20 cellular contexts compared by ENCODE assay signal in the genomic region with DNA sequence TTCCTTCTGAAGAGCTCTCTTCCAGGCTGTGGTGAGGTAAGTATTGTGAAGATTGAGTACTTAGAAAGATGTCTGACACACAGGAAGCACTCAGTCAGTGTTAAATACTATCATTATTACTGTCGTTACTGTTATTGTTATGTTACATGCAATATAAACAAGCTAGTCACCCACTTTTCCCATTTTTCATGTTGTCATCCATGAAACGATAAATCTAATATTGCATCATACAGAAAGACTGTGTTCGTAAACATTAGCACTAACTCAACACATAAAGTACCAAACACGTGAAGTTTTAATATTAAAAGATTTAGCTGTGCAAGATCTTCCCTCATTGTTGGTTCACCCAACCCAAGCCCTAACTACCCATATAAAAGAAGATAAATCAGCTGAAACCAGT.
"Had no signal": no experiment of that assay in that cellular context is flagged by ENCODE, and none has a peak within 500 bp of the region (broad histone marks: within the 10 kb centered on the region; RNA-seq: fewer than 3 reads in every experiment).

No MANE protein-coding gene starts in this region.

- H3K36me3 ChIP-seq: SJSA1 had no signal

- H3K4me1 ChIP-seq: SJSA1 had no signal

- H3K27ac ChIP-seq: SJSA1, SK-N-MC had no signal

- DNase-seq: KBM-7, MV-4-11, NCI-H1048, NCI-H1105, NCI-H1436 treated with DMSO at 0.1 percent for 48 hours, NCI-H1694 treated with DMSO at 0.1 percent for 48 hours, NCI-H1930, NCI-H2081, NCI-H2107, NCI-H345, NCI-H446 treated with DMSO at 0.1 percent for 48 hours, NCI-H510A treated with DMSO at 0.1 percent for 48 hours, NCI-H526, NCI-H748 treated with DMSO at 0.1 percent for 48 hours, Right ventricle myocardium superior, RPMI8226, SIG-M5 had no signal

- H3K27me3 ChIP-seq: SJSA1 had no signal

- H3K4me3 ChIP-seq: SJSA1, SK-N-MC had no signal

- FAIRE-seq: RCC 7860 had no signal
